In the genomic region with DNA sequence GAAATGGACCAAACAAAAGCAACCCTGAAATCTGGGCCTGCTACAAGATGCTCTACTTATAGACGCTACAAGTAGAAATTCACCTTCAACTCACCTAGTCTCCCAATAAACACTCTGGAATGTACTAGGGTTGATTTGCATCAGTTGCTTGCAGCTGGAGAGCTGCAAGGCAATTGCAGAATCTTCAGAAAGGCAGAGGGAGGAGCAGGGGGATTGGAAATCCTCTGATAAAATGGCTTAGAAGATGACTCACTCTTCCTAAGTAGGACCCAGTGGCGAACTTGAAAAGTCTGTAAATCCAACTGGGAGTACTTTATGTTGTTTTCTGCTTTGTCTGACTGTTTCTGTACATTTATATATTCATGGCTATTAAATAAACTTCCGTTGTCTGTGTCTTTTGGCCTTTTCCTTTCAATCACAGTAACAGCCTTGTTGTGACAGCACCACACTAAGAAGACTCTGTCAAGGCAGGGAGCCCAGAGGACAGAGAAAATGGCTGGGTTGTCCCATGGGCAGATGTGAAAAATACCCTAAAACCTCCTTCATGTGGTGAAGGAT, we compare ENCODE assay signal across 1 cellular context.
TF ChIP-seq lines count a peak whose summit lies in the region.

No MANE protein-coding gene starts in this region.

TF ChIP-seq in GM23338, 12 proteins besides CTCF, POLR2A, EP300 and RAD21 (continued from another document):
- TF ChIP-seq EZH2phosphoT487 (IDR thresholded peaks at IDR 0.05; ENCODE audit: unreplicated experiment) (no peak), NANOG (IDR thresholded peaks at IDR 0.05; ENCODE audit: borderline replicate concordance) (no peak), ZNF331 (CRISPR knock-in tag; IDR thresholded peaks at IDR 0.05; ENCODE audit: low read depth) (no peak)
